ENCODE assay signal across 28 cellular contexts in the genomic region with DNA sequence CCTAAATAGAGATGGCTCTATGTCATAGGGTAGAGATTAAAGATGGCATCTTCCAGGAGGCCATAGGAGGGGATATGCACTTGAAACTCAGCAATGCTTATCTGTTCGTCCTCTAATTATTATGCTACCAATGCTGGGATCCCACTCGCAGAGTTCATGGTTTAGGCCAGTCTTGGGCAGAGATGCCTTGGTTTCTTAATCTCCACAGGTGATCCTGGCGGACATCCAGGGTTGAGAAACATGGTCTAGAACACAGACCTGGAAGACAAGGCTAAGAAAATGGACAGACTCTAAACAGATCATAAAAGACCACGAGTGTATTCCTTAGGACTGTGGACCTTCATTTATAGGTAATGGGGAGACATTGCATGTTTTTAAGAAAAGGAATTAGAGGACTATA.
"Had no signal": no experiment of that assay in that cellular context is flagged by ENCODE, and none has a peak within 500 bp of the region (broad histone marks: within the 10 kb centered on the region; RNA-seq: fewer than 3 reads in every experiment).

No MANE protein-coding gene starts in this region.

- H3K4me3 Mint-ChIP-seq: stimulated activated effector memory CD8-positive, alpha-beta T cell treated with anti-CD3 and anti-CD28 coated beads, Interleukin-12 subunit alpha, Interleukin-12 subunit beta, amount 100 ng/mL, for 72 hours; stimulated activated memory B cell treated with anti-CD40 and anti-IgM and Interleukin-4, amounts not matched to agents 10 μg/mL and 1 μg/mL and 100 μg/mL, for 72 hours; stimulated activated naive B cell treated with anti-CD40 and anti-IgM and Interleukin-4, amounts not matched to agents 10 μg/mL and 1 μg/mL and 100 μg/mL, for 72 hours; stimulated activated naive CD8-positive, alpha-beta T cell treated with anti-CD3 and anti-CD28 coated beads, Interleukin-15, amount 100 ng/mL, for 72 hours; stimulated activated naive CD8-positive, alpha-beta T cell treated with anti-CD3 and anti-CD28 coated beads, Interleukin-15, Interleukin-2, amounts not matched to agents 100 ng/mL and 50 ng/mL, for 24 hours; type B pancreatic cell had no signal

- H3K9me3 Mint-ChIP-seq: stimulated activated naive B cell treated with anti-CD40 and anti-IgM and Interleukin-4, amounts not matched to agents 10 μg/mL and 1 μg/mL and 100 μg/mL, for 72 hours; stimulated activated naive CD8-positive, alpha-beta T cell treated with anti-CD3 and anti-CD28 coated beads, Interleukin-15, Interleukin-2, amounts not matched to agents 100 ng/mL and 50 ng/mL, for 24 hours had no signal

- H3K27me3 ChIP-seq: testis, thyroid gland, upper lobe of left lung, upper lobe of right lung, uterus, vagina had no signal

- H3K4me3 ChIP-seq: stomach, suprapubic skin, testis, thoracic aorta, thyroid gland, tibial artery, tibial nerve, transverse colon, upper lobe of left lung, upper lobe of right lung, uterus, vagina had no signal

- DNase-seq: stimulated activated CD4-positive, alpha-beta T cell treated with anti-CD3 and anti-CD28 coated beads, Interleukin-2, amount 100 ng/mL, for 48 hours; stimulated activated CD4-positive, alpha-beta T cell treated with anti-CD3 and anti-CD28 coated beads, Interleukin-4, amount 100 ng/mL, for 1 hour; stimulated activated CD4-positive, alpha-beta T cell treated with anti-CD3 and anti-CD28 coated beads, Interleukin-4, amount 100 ng/mL, for 24 hours; stimulated activated CD4-positive, alpha-beta T cell treated with anti-CD3 and anti-CD28 coated beads, Interleukin-4, amount 100 ng/mL, for 4 hours; stimulated activated CD8-positive, alpha-beta memory T cell treated with anti-CD3 and anti-CD28 coated beads, Interleukin-4, amount 100 ng/mL, for 48 hours; stimulated activated naive B cell treated with anti-CD40 and anti-IgM and Interleukin-4, amounts not matched to agents 10 μg/mL and 1 μg/mL and 100 μg/mL, for 72 hours; stimulated activated naive CD4-positive, alpha-beta T cell; stimulated activated naive CD4-positive, alpha-beta T cell treated with Interleukin-2 at 50 U/mL for 16 hours; stimulated activated naive CD8-positive, alpha-beta T cell treated with anti-CD3 and anti-CD28 coated beads, Interleukin-15, amount 100 ng/mL, for 72 hours; stimulated activated naive CD8-positive, alpha-beta T cell treated with anti-CD3 and anti-CD28 coated beads, Interleukin-15, Interleukin-2, amounts not matched to agents 100 U/mL and 50 U/mL, for 24 hours; stomach; substantia nigra; testis; thyroid gland; tibial artery; transverse colon; trophoblast cell; upper lobe of left lung; upper lobe of right lung; uterus had no signal

- H3K4me1 Mint-ChIP-seq: stimulated activated effector memory CD8-positive, alpha-beta T cell treated with anti-CD3 and anti-CD28 coated beads, Interleukin-12 subunit alpha, Interleukin-12 subunit beta, amount 100 ng/mL, for 72 hours; stimulated activated memory B cell treated with anti-CD40 and anti-IgM and Interleukin-4, amounts not matched to agents 10 μg/mL and 1 μg/mL and 100 μg/mL, for 72 hours; stimulated activated naive B cell treated with anti-CD40 and anti-IgM and Interleukin-4, amounts not matched to agents 10 μg/mL and 1 μg/mL and 100 μg/mL, for 72 hours; stimulated activated naive CD8-positive, alpha-beta T cell treated with anti-CD3 and anti-CD28 coated beads, Interleukin-15, amount 100 ng/mL, for 72 hours had no signal

- H3K27ac Mint-ChIP-seq: stimulated activated effector memory CD8-positive, alpha-beta T cell treated with anti-CD3 and anti-CD28 coated beads, Interleukin-12 subunit alpha, Interleukin-12 subunit beta, amount 100 ng/mL, for 72 hours; stimulated activated memory B cell treated with anti-CD40 and anti-IgM and Interleukin-4, amounts not matched to agents 10 μg/mL and 1 μg/mL and 100 μg/mL, for 72 hours; stimulated activated naive B cell treated with anti-CD40 and anti-IgM and Interleukin-4, amounts not matched to agents 10 μg/mL and 1 μg/mL and 100 μg/mL, for 72 hours; stimulated activated naive CD8-positive, alpha-beta T cell treated with anti-CD3 and anti-CD28 coated beads, Interleukin-15, amount 100 ng/mL, for 72 hours; stimulated activated naive CD8-positive, alpha-beta T cell treated with anti-CD3 and anti-CD28 coated beads, Interleukin-15, Interleukin-2, amounts not matched to agents 100 ng/mL and 50 ng/mL, for 24 hours; type B pancreatic cell had no signal

- H3K36me3 ChIP-seq: stomach, suprapubic skin, thoracic aorta, thyroid gland, tibial artery, tibial nerve, transverse colon, upper lobe of left lung, upper lobe of right lung, uterus, vagina had no signal

- H3K36me3 Mint-ChIP-seq: stimulated activated effector memory CD8-positive, alpha-beta T cell treated with anti-CD3 and anti-CD28 coated beads, Interleukin-12 subunit alpha, Interleukin-12 subunit beta, amount 100 ng/mL, for 72 hours; stimulated activated memory B cell treated with anti-CD40 and anti-IgM and Interleukin-4, amounts not matched to agents 10 μg/mL and 1 μg/mL and 100 μg/mL, for 72 hours; stimulated activated naive B cell treated with anti-CD40 and anti-IgM and Interleukin-4, amounts not matched to agents 10 μg/mL and 1 μg/mL and 100 μg/mL, for 72 hours; type B pancreatic cell had no signal

- H3K27ac ChIP-seq: stomach, suprapubic skin, testis, thoracic aorta, thyroid gland, tibial artery, tibial nerve, transverse colon, upper lobe of left lung, upper lobe of right lung, uterus, vagina had no signal

- H3K4me1 ChIP-seq: stomach, suprapubic skin, testis, tibial artery, tibial nerve, transverse colon, upper lobe of left lung, upper lobe of right lung, uterus, vagina had no signal

- H3K9me3 ChIP-seq: stomach, suprapubic skin, testis, thoracic aorta, thyroid gland, tibial artery, tibial nerve, transverse colon, upper lobe of left lung, upper lobe of right lung, uterus, vagina had no signal
